ENCODE assay signal across 10 cellular contexts in the genomic region with DNA sequence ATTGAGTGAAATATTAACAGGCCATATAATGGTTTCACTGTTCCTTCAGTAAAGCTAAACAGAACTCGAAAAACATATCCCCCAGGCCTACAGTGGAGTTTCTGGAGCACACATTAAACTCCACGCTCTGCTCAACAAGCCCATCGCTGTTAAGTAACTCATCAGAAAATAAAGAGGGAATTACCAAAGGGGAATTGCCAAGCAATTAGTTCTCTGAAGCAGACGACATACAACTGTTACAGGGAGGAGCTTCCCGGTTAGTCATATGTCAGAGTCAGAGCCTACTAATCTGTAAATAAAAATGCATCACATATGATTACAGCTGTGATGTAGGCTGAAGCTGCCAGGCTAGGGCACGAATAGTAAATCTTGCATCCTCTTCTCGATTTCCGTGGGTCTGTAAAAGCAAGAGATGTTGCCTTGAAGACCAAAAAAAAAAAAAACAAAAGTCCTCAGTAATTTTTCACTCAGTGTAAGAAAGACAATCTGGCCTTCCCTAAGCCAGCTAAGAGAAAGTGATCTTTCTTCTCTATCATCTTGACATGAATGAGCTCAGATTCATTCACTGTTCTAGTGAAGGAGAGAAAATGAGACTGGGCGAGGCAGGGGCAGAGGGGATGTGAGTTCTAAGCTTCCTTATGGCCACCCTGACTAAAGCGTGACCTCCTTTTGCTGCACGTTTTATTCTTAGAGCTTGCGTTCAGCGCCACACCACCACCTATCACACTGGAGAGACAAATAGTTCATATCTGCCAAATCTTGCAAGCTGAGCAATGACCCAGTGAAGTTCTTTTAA. TPM values are rescaled to one million over a fixed set of nuclear protein-coding genes. Genes with fewer than 3 reads are reported as not detected.
DNase-seq lines count a peak whose midpoint lies in the region; ATAC-seq and TF ChIP-seq lines count a peak whose summit lies in the region.
"Had no signal": no experiment of that assay in that cellular context is flagged by ENCODE, and none has a peak within 500 bp of the region (broad histone marks: within the 10 kb centered on the region; RNA-seq: fewer than 3 reads in every experiment).

No MANE protein-coding gene starts in this region.

- H3K36me3 Mint-ChIP-seq in activated T-cell treated with anti-CD3 and anti-CD28 coated beads, Interleukin-2, amount 50 U/mL, for 72 hours (ENCODE audit: insufficient read depth in 2 of 2) = peaks cover 13 to 17% of the 10 kb centered on the region in 2 donors
- peaks cover 31% of the 10 kb centered on the region for H3K36me3 Mint-ChIP-seq in type B pancreatic cell

- no peaks in the 10 kb centered on the region for H3K27me3 Mint-ChIP-seq in activated T-cell treated with anti-CD3 and anti-CD28 coated beads, Interleukin-2, amount 50 U/mL, for 72 hours (ENCODE audit: low read depth)
- no peaks in the 10 kb centered on the region for H3K27me3 Mint-ChIP-seq in type B pancreatic cell

- no peaks in the 10 kb centered on the region for H3K9me3 Mint-ChIP-seq in activated T-cell treated with anti-CD3 and anti-CD28 coated beads, Interleukin-2, amount 50 U/mL, for 72 hours
- H3K9me3 Mint-ChIP-seq in type B pancreatic cell = peaks cover 5% of the 10 kb centered on the region

- ATAC-seq in activated T-cell treated with anti-CD3 and anti-CD28 coated beads, Interleukin-2, amount 50 U/mL, for 72 hours (replicated peaks in 1 of 2) = peak in 1 of 2 donors; percentile 85
- ATAC-seq in left colon (peak; percentile 66), GM18498 (IDR thresholded peaks at IDR 0.05; ENCODE audit: unreplicated experiment) (no peak), GM19023 (IDR thresholded peaks at IDR 0.05; ENCODE audit: unreplicated experiment) (no peak)

- no peak overlapping the region for H3K27ac Mint-ChIP-seq in activated T-cell treated with anti-CD3 and anti-CD28 coated beads, Interleukin-2, amount 50 U/mL, for 72 hours
- H3K27ac Mint-ChIP-seq in type B pancreatic cell = peak overlapping the region; percentile 70

- no peak for TF ChIP-seq CTCF in type B pancreatic cell (conservative IDR thresholded peaks at IDR 0.05)

- H3K4me1 Mint-ChIP-seq in activated T-cell treated with anti-CD3 and anti-CD28 coated beads, Interleukin-2, amount 50 U/mL, for 72 hours (ENCODE audit: low read depth) = peaks cover 37% of the 10 kb centered on the region
- peaks cover 52% of the 10 kb centered on the region for H3K4me1 Mint-ChIP-seq in type B pancreatic cell (ENCODE audit: unreplicated experiment)

- H3K4me3 Mint-ChIP-seq in activated T-cell treated with anti-CD3 and anti-CD28 coated beads, Interleukin-2, amount 50 U/mL, for 72 hours = peak overlapping the region; percentile 8 to 42
- H3K4me3 Mint-ChIP-seq in type B pancreatic cell = peak overlapping the region; percentile 48

- DNase-seq in activated T-cell treated with anti-CD3 and anti-CD28 coated beads, Interleukin-2, amount 50 U/mL, for 72 hours = no peak
- no peak for DNase-seq in activated T-cell treated with anti-CD3 and anti-CD28 coated beads, Interleukin-2, amount 50 U/mL, for 48 hours
- DNase-seq in cerebellar cortex (ENCODE audit: low spot score) (peak; percentile 59), left colon (no peak), type B pancreatic cell (ENCODE audit: extremely low spot score, unreplicated experiment) (no peak), OCI-M1 (lab: John Stamatoyannopoulos, UW) (no peak)
- DNase-seq: mesendoderm; stimulated activated naive CD4-positive, alpha-beta T cell had no signal

- intact Hi-C loops in left colon (cut with DNase I, micrococcal nuclease) = no loop called here

RNA-seq across cellular contexts. Expression of a gene that starts 13.8 kb away (rescaled TPM):
- 10 to 100 TPM; 46.5 to 65.1 TPM for total RNA-seq in activated T-cell treated with anti-CD3 and anti-CD28 coated beads, Interleukin-2, amount 50 U/mL, for 72 hours
- total RNA-seq in left colon (10 to 100 TPM; 26.9 to 55.1 TPM), type B pancreatic cell (ENCODE audit: low replicate concordance) (33.7 and 35.1 TPM in 2 replicates)
